8 cellular contexts compared by ENCODE assay signal in the genomic region with DNA sequence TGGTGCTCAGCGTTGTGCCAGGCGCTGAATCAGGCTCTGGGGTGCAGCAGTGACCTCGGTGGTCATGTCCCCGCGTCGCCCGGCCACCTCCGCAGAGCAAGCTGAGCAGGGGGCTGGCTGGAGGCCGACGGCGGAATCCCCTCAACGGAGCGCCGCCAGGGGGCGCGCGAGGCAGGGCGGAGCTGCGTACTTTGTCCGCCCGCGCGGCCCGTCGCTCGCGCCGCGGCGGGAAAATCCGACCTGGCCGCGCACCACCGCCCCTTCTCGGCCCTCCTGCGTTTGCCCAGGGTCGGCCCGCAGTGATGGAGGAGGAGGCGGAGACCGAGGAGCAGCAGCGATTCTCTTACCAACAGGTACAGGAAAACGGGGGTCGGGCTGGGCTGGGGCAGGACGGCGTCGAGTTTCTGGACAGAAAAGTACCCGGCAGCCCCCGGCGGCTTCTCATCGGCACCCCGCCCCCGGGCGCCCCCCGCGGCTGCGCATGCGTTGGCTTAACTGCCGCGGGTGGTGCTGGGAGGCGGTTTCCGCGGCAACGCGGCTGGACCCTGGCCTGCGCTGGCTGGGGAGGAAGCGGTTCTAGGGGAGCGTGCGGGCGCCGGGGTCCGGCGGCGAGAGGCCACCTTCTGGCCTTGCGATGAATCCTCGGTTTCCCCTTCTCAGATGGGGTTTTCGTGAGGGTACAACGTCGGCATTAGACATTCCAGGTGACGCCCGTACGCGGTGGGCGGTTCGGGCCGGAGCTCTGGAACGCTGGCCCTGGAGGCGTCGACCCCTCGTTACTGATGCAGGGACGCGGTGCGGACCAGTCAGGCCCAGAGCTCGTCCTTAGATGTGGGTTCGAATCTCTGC. TPM values are rescaled to one million over a fixed set of nuclear protein-coding genes. Genes with fewer than 3 reads are reported as not detected.
DNase-seq lines count a peak whose midpoint lies in the region; FAIRE-seq and TF ChIP-seq lines count a peak whose summit lies in the region.

A gene (plus strand): TSS at position 218 of the 849 bp plus-strand sequence. CDS start 85 bp downstream, at position 303.

- no peak within 1 kb of the TSS for H3K56ac ChIP-seq in H9 (ENCODE audit: insufficient read length, low read depth, low read length)

- no peaks in the 10 kb centered on the region for H3K36me3 ChIP-seq in neutrophil

- in situ Hi-C loops in SK-MEL-5 (cut with HindIII; ENCODE audit: low pct_unique_long_range_greater_than_20kb, low sequenced_read_pairs), result no loop called here

- no peaks in the 10 kb centered on the region for H3K79me2 ChIP-seq in H9 (ENCODE audit: insufficient read depth, low read length)

- no peak within 1 kb of the TSS for H2AK5ac ChIP-seq in H9 (ENCODE audit: insufficient read length, low read length)

- no peak within 1 kb of the TSS for H2AFZ ChIP-seq in H9 (ENCODE audit: low read length)

- H3K4me3 ChIP-seq in neutrophil (ENCODE audit: low read depth in 1 of 2, low read length in 1 of 2), result peak within 1 kb of the TSS; percentile 69 to 97

- no peaks in the 10 kb centered on the region for H3K9me3 ChIP-seq in H9 (ENCODE audit: control insufficient read depth, low read depth, low read length)
- H3K9me3 ChIP-seq in neutrophil, result no peaks in the 10 kb centered on the region

- H2BK12ac ChIP-seq in H9 (ENCODE audit: insufficient read length, low read depth, low read length), result no peak within 1 kb of the TSS

- peak within 1 kb of the TSS; percentile 97 for H3K18ac ChIP-seq in H9 (ENCODE audit: insufficient read length, low read depth, low read length)

- TF ChIP-seq CTCF in H9 (conservative IDR thresholded peaks at IDR 0.05), result peak; percentile 95
- peak; percentile 93 for TF ChIP-seq CTCF in neutrophil (IDR thresholded peaks at IDR 0.05)

- H3K27me3 ChIP-seq in H9 (ENCODE audit: insufficient read depth, low read length) (no peaks in the 10 kb centered on the region), neutrophil (no peaks in the 10 kb centered on the region)

- peak within 1 kb of the TSS; percentile 81 for H3K4me2 ChIP-seq in H9 (ENCODE audit: insufficient read depth, insufficient read length, low read length)

- H3K36me3 Mint-ChIP-seq in H9 (ENCODE audit: insufficient read depth in 1 of 3, low read depth in 3 of 3), result peaks cover 0 to 8% (median 1%) of the 10 kb centered on the region in 3 experiments; a peak in 3 of 7 replicates

- H3K4me3 Mint-ChIP-seq in H9, result peak within 1 kb of the TSS; percentile 76 to 90

- no peak within 1 kb of the TSS for H3K23ac ChIP-seq in H9 (ENCODE audit: insufficient read length, low read depth, low read length)

- H3T11ph ChIP-seq in H9 (ENCODE audit: low read length), result no peak within 1 kb of the TSS

- H3K27ac Mint-ChIP-seq in H9, result peak within 1 kb of the TSS; percentile 98 to 99 (median 98)

- no peak within 1 kb of the TSS for H3K4ac ChIP-seq in H9 (ENCODE audit: low read depth, low read length)

- H3K27ac ChIP-seq in H9 (ENCODE audit: insufficient read length, low read depth, low read length) (no peak within 1 kb of the TSS), neutrophil (peak within 1 kb of the TSS; percentile 81), substantia nigra (ENCODE audit: low read depth, low read length, poor library complexity, severe bottlenecking) (peak within 1 kb of the TSS; percentile 71)

- no peak within 1 kb of the TSS for H2BK20ac ChIP-seq in H9 (ENCODE audit: low read depth, low read length, poor library complexity, severe bottlenecking)

- peaks cover 17% of the 10 kb centered on the region in 2 experiments for H3K4me1 Mint-ChIP-seq in H9

- H4K91ac ChIP-seq in H9 (ENCODE audit: insufficient read length, low read depth, low read length), result no peak within 1 kb of the TSS

- FAIRE-seq in frontal cortex (lab: Jason Lieb, UNC), result no peak

- H3K14ac ChIP-seq in H9 (ENCODE audit: insufficient read depth, low read length), result peak within 1 kb of the TSS; percentile 98

- no peak within 1 kb of the TSS for H2BK15ac ChIP-seq in H9 (ENCODE audit: low read depth, low read length)

- no peak within 1 kb of the TSS for H4K8ac ChIP-seq in H9 (replicated peaks; ENCODE audit: insufficient read length, low read depth, low read length)

- H3K4me1 ChIP-seq in H9 (ENCODE audit: insufficient read depth, low read length) (no peaks in the 10 kb centered on the region; the same call in 1 of the 2 replicates), neutrophil (ENCODE audit: control insufficient read depth in 1 of 2, insufficient read depth in 1 of 2, low read depth in 1 of 2, low read length in 1 of 2) (peaks cover 34 to 45% of the 10 kb centered on the region in 2 experiments)

- peaks cover 4% of the 10 kb centered on the region for H3K23me2 ChIP-seq in H9 (ENCODE audit: insufficient read length, low read depth, low read length, poor library complexity, severe bottlenecking)

- no peaks in the 10 kb centered on the region for H3K9me3 Mint-ChIP-seq in H9

- H4K5ac ChIP-seq in H9 (ENCODE audit: insufficient read length, low read depth, low read length), result no peak within 1 kb of the TSS

- H4K20me1 ChIP-seq in H9 (ENCODE audit: control insufficient read depth, insufficient read depth, insufficient read length), result no peaks in the 10 kb centered on the region

- H3K9ac ChIP-seq in H9 (ENCODE audit: extremely low read depth, insufficient read length, low read length), result peak within 1 kb of the TSS; percentile 81

- no CpG with 5 or more reads among the region's 94 CpGs for WGBS in H9 (ENCODE audit: extremely low coverage, insufficient read length, low lambda C conversion rate)

- no peaks in the 10 kb centered on the region for H3K79me1 ChIP-seq in H9 (ENCODE audit: insufficient read depth, low read depth, low read length, poor library complexity, severe bottlenecking)

- peak; percentile 100 for DNase-seq in GM03348 (ENCODE audit: low spot score)
- peak; percentile 93 for DNase-seq in H9
- DNase-seq in M059J (ENCODE audit: low read depth), result peak; percentile 86
- DNase-seq in SK-MEL-5 (ENCODE audit: low read depth, low spot score), result peak; percentile 77
- DNase-seq in activated naive CD4-positive, alpha-beta T cell (lab: John Stamatoyannopoulos, UW), result peak; percentile 86 to 93 (median 89)
- DNase-seq in frontal cortex (ENCODE audit: low spot score in 2 of 2), result peak; percentile 95 to 97
- DNase-seq in substantia nigra (lab: John Stamatoyannopoulos, UW), result peak in 48 of 49 donors; percentile 18 to 97 (median 84)

- no peak within 1 kb of the TSS for H2BK120ac ChIP-seq in H9 (ENCODE audit: low read depth, low read length, poor library complexity, severe bottlenecking)

- no peaks in the 10 kb centered on the region for H3K27me3 Mint-ChIP-seq in H9 (ENCODE audit: low read depth)

- no peak within 1 kb of the TSS for H2BK5ac ChIP-seq in H9 (ENCODE audit: insufficient read length, low read length)

RNA-seq across cellular contexts. Expression of the gene that starts here (rescaled TPM):
- total RNA-seq in H9 (2021) (16.3 and 17.8 TPM in 2 replicates), frontal cortex (11.0 TPM)
- 16.1 and 21.2 TPM in 2 replicates for total RNA-seq in M059J (2014; rRNA removed; shearing (Covaris generic))
- total RNA-seq in SK-MEL-5 (2014; rRNA removed; shearing (Covaris generic)), result 13.4 and 14.5 TPM in 2 replicates
- polyA plus RNA-seq in SK-MEL-5 (2015; cell fraction: cytosol; rRNA removed), result 12.2 and 19.5 TPM in 2 replicates
- polyA plus RNA-seq in SK-MEL-5 (2015; cell fraction: nucleus; rRNA removed), result 5.6 and 7.7 TPM in 2 replicates
